40 cellular contexts compared by ENCODE assay signal in the genomic region with DNA sequence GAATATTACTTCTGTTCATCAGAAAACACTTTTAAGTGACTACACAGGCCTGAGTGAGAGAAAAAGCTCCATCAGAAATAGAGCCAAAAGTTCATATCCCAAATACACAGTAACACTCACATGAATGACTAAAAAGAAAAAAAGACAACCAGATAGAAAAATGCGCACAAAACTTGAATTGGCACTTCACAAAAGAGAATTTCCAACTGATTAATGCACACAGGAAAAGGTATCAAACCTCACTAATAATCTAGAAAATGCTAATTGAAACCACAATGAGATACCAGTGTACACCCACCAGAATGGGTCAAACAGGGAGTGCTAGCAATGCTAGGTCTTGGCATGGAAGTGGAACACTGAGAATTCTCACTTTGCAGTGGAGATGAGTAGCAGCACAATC.
"Had no signal": no experiment of that assay in that cellular context is flagged by ENCODE, and none has a peak within 500 bp of the region (broad histone marks: within the 10 kb centered on the region; RNA-seq: fewer than 3 reads in every experiment).

No MANE protein-coding gene starts in this region.

- H3K27me3 Mint-ChIP-seq: activated naive CD4-positive, alpha-beta T cell treated with anti-CD3 and anti-CD28 coated beads, Interleukin-2, amount 50 U/mL, for 24 hours; activated naive CD8-positive, alpha-beta T cell; activated naive CD8-positive, alpha-beta T cell treated with anti-CD3 and anti-CD28 coated beads for 36 hours; activated naive CD8-positive, alpha-beta T cell treated with anti-CD3 and anti-CD28 coated beads, Interleukin-2, amount 10 ng/mL, durations not matched to agents 7 days and 5 days; activated naive CD8-positive, alpha-beta T cell treated with anti-CD3 and anti-CD28 coated beads, Interleukin-2, amount 50 U/mL, for 24 hours; activated T-cell treated with anti-CD3 and anti-CD28 coated beads, Interleukin-2, amount 50 U/mL, for 24 hours; activated T-helper 17 cell treated with anti-CD3 and anti-CD28 coated beads, Interleukin-2, amount 50 U/mL, for 72 hours; brain; central memory CD8-positive, alpha-beta T cell had no signal

- FAIRE-seq: astrocyte, bronchial epithelial cell had no signal

- DNase-seq: activated effector memory CD4-positive, alpha-beta T cell treated with anti-CD3 and anti-CD28 coated beads, Interleukin-2, amount 50 U/mL, for 16 hours; activated effector memory CD4-positive, alpha-beta T cell treated with Interleukin-2 at 50 U/mL for 16 hours; activated gamma-delta T cell; activated gamma-delta T cell treated with Interleukin-2 at 50 U/mL for 16 hours; activated naive CD4-positive, alpha-beta T cell; activated naive CD4-positive, alpha-beta T cell treated with anti-CD3 and anti-CD28 coated beads for 36 hours; activated naive CD4-positive, alpha-beta T cell treated with anti-CD3 and anti-CD28 coated beads, Interleukin-2, amount 50 U/mL, for 16 hours; activated naive CD4-positive, alpha-beta T cell treated with Interleukin-2 at 50 U/mL for 16 hours; activated naive CD8-positive, alpha-beta T cell treated with anti-CD3 and anti-CD28 coated beads for 36 hours; activated naive CD8-positive, alpha-beta T cell treated with anti-CD3 and anti-CD28 coated beads, Interleukin-2, amount 10 ng/mL, durations not matched to agents 7 days and 5 days; activated naive CD8-positive, alpha-beta T cell treated with anti-CD3 and anti-CD28 coated beads, Interleukin-2, amount 50 U/mL, for 24 hours; activated T-cell treated with anti-CD3 and anti-CD28 coated beads for 4 hours; activated T-cell treated with anti-CD3 and anti-CD28 coated beads, Interleukin-2, amount 50 U/mL, for 1 hour; activated T-cell treated with anti-CD3 and anti-CD28 coated beads, Interleukin-2, amount 50 U/mL, for 24 hours; activated T-cell treated with anti-CD3 and anti-CD28 coated beads, Interleukin-2, amount 50 U/mL, for 4 hours; activated T-cell treated with anti-CD3 and anti-CD28 coated beads, Interleukin-2, amount 50 U/mL, for 48 hours; activated T-cell treated with anti-CD3 and anti-CD28 coated beads, Interleukin-2, amount 50 U/mL, for 72 hours; adrenal gland; amniotic stem cell; amygdala; anterior cingulate cortex; aorta; body of pancreas; brain microvascular endothelial cell; caudate nucleus; central memory CD4-positive, alpha-beta T cell; cerebellar nuclear complex had no signal

- H3K27ac ChIP-seq: adrenal gland, ascending aorta, body of pancreas, brain microvascular endothelial cell, breast epithelium, cardiac muscle cell had no signal

- H3K4me3 ChIP-seq: adrenal gland, ascending aorta, body of pancreas, breast epithelium, cardiac muscle cell had no signal

- H3K9me3 Mint-ChIP-seq: activated naive CD4-positive, alpha-beta T cell treated with anti-CD3 and anti-CD28 coated beads, Interleukin-2, amount 50 U/mL, for 24 hours; activated naive CD8-positive, alpha-beta T cell treated with anti-CD3 and anti-CD28 coated beads, Interleukin-2, amount 10 ng/mL, durations not matched to agents 7 days and 5 days; activated T-cell treated with anti-CD3 and anti-CD28 coated beads, Interleukin-2, amount 50 U/mL, for 72 hours; central memory CD8-positive, alpha-beta T cell had no signal

- H3K27ac Mint-ChIP-seq: activated naive CD4-positive, alpha-beta T cell treated with anti-CD3 and anti-CD28 coated beads for 36 hours; activated naive CD4-positive, alpha-beta T cell treated with anti-CD3 and anti-CD28 coated beads, Interleukin-2, amount 50 U/mL, for 24 hours; activated naive CD4-positive, alpha-beta T cell treated with anti-CD3 and anti-CD28 coated beads, Interleukin-2, amount 50 U/mL, for 72 hours; activated naive CD8-positive, alpha-beta T cell; activated naive CD8-positive, alpha-beta T cell treated with anti-CD3 and anti-CD28 coated beads for 36 hours; activated naive CD8-positive, alpha-beta T cell treated with anti-CD3 and anti-CD28 coated beads, Interleukin-2, amount 10 ng/mL, durations not matched to agents 7 days and 5 days; activated naive CD8-positive, alpha-beta T cell treated with anti-CD3 and anti-CD28 coated beads, Interleukin-2, amount 50 U/mL, for 24 hours; activated T-cell treated with anti-CD3 and anti-CD28 coated beads, Interleukin-2, amount 50 U/mL, for 24 hours; activated T-cell treated with anti-CD3 and anti-CD28 coated beads, Interleukin-2, amount 50 U/mL, for 72 hours; activated T-helper 1 cell treated with anti-CD3 and anti-CD28 coated beads, Interleukin-12 subunit alpha, Interleukin-12 subunit beta, Interleukin-2, Interleukin-4 antibody, amounts not matched to agents 30 ng/mL and 10 ng/mL and 1 ng/mL, durations not matched to agents 14 hours and 24 hours and 36 hours; activated T-helper 17 cell treated with anti-CD3 and anti-CD28 coated beads, Interleukin-2, amount 50 U/mL, for 72 hours; activated T-helper 2 cell treated with anti-CD3 and anti-CD28 coated beads, Interferon-gamma antibody, Interleukin-2, Interleukin-4, amounts not matched to agents 10 μg/mL and 5 μg/mL and 100 μg/mL, durations not matched to agents 14 hours and 24 hours and 36 hours; brain had no signal

- H3K27me3 ChIP-seq: adrenal gland, ascending aorta, body of pancreas, brain microvascular endothelial cell, breast epithelium, cardiac muscle cell had no signal

- H3K4me3 Mint-ChIP-seq: activated naive CD4-positive, alpha-beta T cell treated with anti-CD3 and anti-CD28 coated beads for 36 hours; activated naive CD4-positive, alpha-beta T cell treated with anti-CD3 and anti-CD28 coated beads, Interleukin-2, amount 50 U/mL, for 24 hours; activated naive CD8-positive, alpha-beta T cell; activated naive CD8-positive, alpha-beta T cell treated with anti-CD3 and anti-CD28 coated beads for 36 hours; activated naive CD8-positive, alpha-beta T cell treated with anti-CD3 and anti-CD28 coated beads, Interleukin-2, amount 10 ng/mL, durations not matched to agents 7 days and 5 days; activated naive CD8-positive, alpha-beta T cell treated with anti-CD3 and anti-CD28 coated beads, Interleukin-2, amount 50 U/mL, for 24 hours; activated T-cell treated with anti-CD3 and anti-CD28 coated beads, Interleukin-2, amount 50 U/mL, for 24 hours; activated T-cell treated with anti-CD3 and anti-CD28 coated beads, Interleukin-2, amount 50 U/mL, for 4 hours; activated T-cell treated with anti-CD3 and anti-CD28 coated beads, Interleukin-2, amount 50 U/mL, for 72 hours; activated T-helper 1 cell treated with anti-CD3 and anti-CD28 coated beads, Interleukin-12 subunit alpha, Interleukin-12 subunit beta, Interleukin-2, Interleukin-4 antibody, amounts not matched to agents 30 ng/mL and 10 ng/mL and 1 ng/mL, durations not matched to agents 14 hours and 24 hours and 36 hours; activated T-helper 17 cell treated with anti-CD3 and anti-CD28 coated beads, Interleukin-2, amount 50 U/mL, for 72 hours; brain; central memory CD8-positive, alpha-beta T cell had no signal

- H3K4me1 Mint-ChIP-seq: activated naive CD4-positive, alpha-beta T cell treated with anti-CD3 and anti-CD28 coated beads, Interleukin-2, amount 50 U/mL, for 24 hours; activated naive CD8-positive, alpha-beta T cell treated with anti-CD3 and anti-CD28 coated beads for 36 hours; activated naive CD8-positive, alpha-beta T cell treated with anti-CD3 and anti-CD28 coated beads, Interleukin-2, amount 50 U/mL, for 24 hours; activated T-helper 17 cell treated with anti-CD3 and anti-CD28 coated beads, Interleukin-2, amount 50 U/mL, for 72 hours; brain; central memory CD8-positive, alpha-beta T cell had no signal

- H3K36me3 ChIP-seq: breast epithelium had no signal

- H3K4me1 ChIP-seq: adrenal gland, ascending aorta, body of pancreas, breast epithelium had no signal
